In genomic region chr7:139635521-139636240, GRCh38 we compare ENCODE assay signal across 9 cellular contexts.
DNase-seq lines count a peak whose midpoint lies in the region; ATAC-seq lines count a peak whose summit lies in the region.
"Had no signal": no experiment of that assay in that cellular context is flagged by ENCODE, and none has a peak within 500 bp of the region (broad histone marks: within the 10 kb centered on the region; RNA-seq: fewer than 3 reads in every experiment).

No MANE protein-coding gene starts in this region.

- H3K36me3 ChIP-seq in KOPT-K1 (ENCODE audit: insufficient read depth, low read length) (no peaks in the 10 kb centered on the region; the same call in 1 of the 2 replicates), ectodermal cell (ENCODE audit: control insufficient read depth, insufficient read depth, low read length) (no peaks in the 10 kb centered on the region)

- H3K27me3 ChIP-seq in ectodermal cell (ENCODE audit: control insufficient read depth, insufficient read depth, low read length, poor library complexity, severe bottlenecking), result no peaks in the 10 kb centered on the region

- no peaks in the 10 kb centered on the region for H3K27me3 Mint-ChIP-seq in activated CD8-positive, alpha-beta T cell treated with anti-CD3 and anti-CD28 coated beads, Interleukin-2, amount 10 ng/mL, durations not matched to agents 7 days and 5 days (ENCODE audit: low read depth)

- H3K36me3 Mint-ChIP-seq in activated CD8-positive, alpha-beta T cell treated with anti-CD3 and anti-CD28 coated beads, Interleukin-2, amount 10 ng/mL, durations not matched to agents 7 days and 5 days (ENCODE audit: low read depth), result peaks cover 24% of the 10 kb centered on the region

- no peaks in the 10 kb centered on the region for H3K4me1 ChIP-seq in ectodermal cell (ENCODE audit: control insufficient read depth, insufficient read depth, low read length)

- peak; percentile 83 for ATAC-seq in activated CD8-positive, alpha-beta T cell treated with anti-CD3 and anti-CD28 coated beads, Interleukin-2, amount 10 ng/mL, durations not matched to agents 7 days and 5 days
- ATAC-seq in Right ventricle myocardium superior (ENCODE audit: poor library complexity), result no peak

- POLR2A ChIA-PET in activated CD8-positive, alpha-beta T cell treated with anti-CD3 and anti-CD28 coated beads, Interleukin-2, amount 10 ng/mL, durations not matched to agents 7 days and 5 days (lab: Charles Lee), result no interaction called here

- peak overlapping the region; percentile 45 for H3K4me3 Mint-ChIP-seq in activated CD8-positive, alpha-beta T cell treated with anti-CD3 and anti-CD28 coated beads, Interleukin-2, amount 10 ng/mL, durations not matched to agents 7 days and 5 days

- DNase-seq in activated CD8-positive, alpha-beta T cell treated with anti-CD3 and anti-CD28 coated beads, Interleukin-2, amount 10 ng/mL, durations not matched to agents 7 days and 5 days, result peak; percentile 67
- peak; percentile 44 to 60 (median 52) for DNase-seq in stimulated activated CD4-positive, alpha-beta T cell treated with anti-CD3 and anti-CD28 coated beads, TNF-alpha, amount 100 ng/mL, for 24 hours (ENCODE audit: low read depth in 3 of 3)
- DNase-seq in Ammon's horn (ENCODE audit: low spot score), result no peak
- DNase-seq in Right ventricle myocardium superior, result no peak
- no peak for DNase-seq in NCI-H446 treated with DMSO at 0.1 percent for 48 hours (lab: John Stamatoyannopoulos, UW)
- DNase-seq in NCI-H146 treated with DMSO at 0.1 percent for 48 hours (lab: John Stamatoyannopoulos, UW; ENCODE audit: unreplicated experiment), result no peak

- no peak overlapping the region for H3K4me3 ChIP-seq in ectodermal cell (ENCODE audit: insufficient read depth, low read depth, low read length)
- H3K4me3 ChIP-seq: skin epidermis had no signal

- no peaks in the 10 kb centered on the region for H3K9me3 Mint-ChIP-seq in activated CD8-positive, alpha-beta T cell treated with anti-CD3 and anti-CD28 coated beads, Interleukin-2, amount 10 ng/mL, durations not matched to agents 7 days and 5 days (ENCODE audit: insufficient read depth)

- no peaks in the 10 kb centered on the region for H3K9me3 ChIP-seq in KOPT-K1 (ENCODE audit: insufficient read depth, low read length, poor library complexity, severe bottlenecking)
- H3K9me3 ChIP-seq in ectodermal cell (ENCODE audit: control insufficient read depth, low read length), result no peaks in the 10 kb centered on the region

- CTCF ChIA-PET in activated CD8-positive, alpha-beta T cell treated with anti-CD3 and anti-CD28 coated beads, Interleukin-2, amount 10 ng/mL, durations not matched to agents 7 days and 5 days (lab: Charles Lee), result interaction anchor here (0.7 to 2.8 kb wide), 5 partner anchors 8 to 34 kb away, joined by 3 to 34 read pairs (median 4); no protein-coding TSS in a partner anchor

- peak overlapping the region; percentile 87 for H3K27ac Mint-ChIP-seq in activated CD8-positive, alpha-beta T cell treated with anti-CD3 and anti-CD28 coated beads, Interleukin-2, amount 10 ng/mL, durations not matched to agents 7 days and 5 days

- intact Hi-C loops in Right ventricle myocardium superior (cut with DNase I), result no loop called here

- H3K4me1 Mint-ChIP-seq in activated CD8-positive, alpha-beta T cell treated with anti-CD3 and anti-CD28 coated beads, Interleukin-2, amount 10 ng/mL, durations not matched to agents 7 days and 5 days (ENCODE audit: low read depth), result peaks cover 32% of the 10 kb centered on the region

- H3K27ac ChIP-seq in KOPT-K1 (ENCODE audit: low read depth, low read length, poor library complexity, severe bottlenecking), result peak overlapping the region; percentile 64
- peak overlapping the region; percentile 16 for H3K27ac ChIP-seq in ectodermal cell (ENCODE audit: insufficient read depth, low read depth, low read length, poor library complexity, severe bottlenecking)
- H3K27ac ChIP-seq: skin epidermis had no signal

- 85 to 87% methylated on average over 25 of the region's 25 CpGs for WGBS in ectodermal cell, 2 experiments

Comparison
In these comparisons a context has a peak if more than half of its experiments do, and no peak if none do; other contexts are left out.
1. DNase-seq: peak in activated CD8-positive, alpha-beta T cell treated with anti-CD3 and anti-CD28 coated beads, Interleukin-2, amount 10 ng/mL, durations not matched to agents 7 days and 5 days (single experiment) and stimulated activated CD4-positive, alpha-beta T cell treated with anti-CD3 and anti-CD28 coated beads, TNF-alpha, amount 100 ng/mL, for 24 hours (3 of 3); none in Ammon's horn (single experiment), Right ventricle myocardium superior (single experiment), NCI-H446 treated with DMSO at 0.1 percent for 48 hours (single experiment) and NCI-H146 treated with DMSO at 0.1 percent for 48 hours (single experiment).